ENCODE assay signal across 15 cellular contexts in genomic region chr20:58099956-58100730, GRCh38.
DNase-seq lines count a peak whose midpoint lies in the region; TF ChIP-seq lines count a peak whose summit lies in the region.
"Had no signal": no experiment of that assay in that cellular context is flagged by ENCODE, and none has a peak within 500 bp of the region (broad histone marks: within the 10 kb centered on the region; RNA-seq: fewer than 3 reads in every experiment).

No MANE protein-coding gene starts in this region.

- no peaks in the 10 kb centered on the region for H3K9me3 Mint-ChIP-seq in osteocyte (ENCODE audit: unreplicated experiment)
- H3K9me3 Mint-ChIP-seq: CD4-positive, CD25-positive, alpha-beta regulatory T cell; H9 had no signal

- no peaks in the 10 kb centered on the region for H3K9me3 ChIP-seq in esophagus muscularis mucosa

- H3K27ac Mint-ChIP-seq in osteocyte (ENCODE audit: unreplicated experiment) = no peak overlapping the region
- H3K27ac Mint-ChIP-seq: CD4-positive, CD25-positive, alpha-beta regulatory T cell; H9 had no signal

- peaks cover 5% of the 10 kb centered on the region for H3K4me1 Mint-ChIP-seq in osteocyte (ENCODE audit: unreplicated experiment)
- H3K4me1 Mint-ChIP-seq: CD4-positive, CD25-positive, alpha-beta regulatory T cell had no signal

- H3K36me3 Mint-ChIP-seq in osteocyte (ENCODE audit: unreplicated experiment) = no peaks in the 10 kb centered on the region
- H3K36me3 Mint-ChIP-seq: CD4-positive, CD25-positive, alpha-beta regulatory T cell had no signal

- DNase-seq in activated CD8-positive, alpha-beta memory T cell treated with anti-CD3 and anti-CD28 coated beads for 24 hours = peak; percentile 38
- DNase-seq in activated CD8-positive, alpha-beta memory T cell treated with anti-CD3 and anti-CD28 coated beads, Interleukin-2, amount 50 U/mL, for 4 hours = no peak
- DNase-seq in esophagus muscularis mucosa (ENCODE audit: extremely low spot score) = peak; percentile 82
- DNase-seq in osteocyte (ENCODE audit: extremely low spot score, unreplicated experiment) = peak; percentile 68
- DNase-seq in NCI-H526 (lab: John Stamatoyannopoulos, UW) = no peak
- DNase-seq in NCI-H1930 (lab: John Stamatoyannopoulos, UW) = no peak
- no peak for DNase-seq in posterior cingulate gyrus
- DNase-seq: AML-193; CD4-positive, CD25-positive, alpha-beta regulatory T cell; DMS53; GF-D8; GOT3; H9 had no signal

- no peak for TF ChIP-seq POLR2A in esophagus muscularis mucosa (IDR thresholded peaks at IDR 0.05; ENCODE audit: low read depth)

- H3K36me3 ChIP-seq in esophagus muscularis mucosa = no peaks in the 10 kb centered on the region
- H3K36me3 ChIP-seq: BLaER1 treated with 17β-estradiol and CSF1 and Interleukin-3, amounts not matched to agents 10 nM and 100 nM had no signal

- TF ChIP-seq CTCF in esophagus muscularis mucosa (IDR thresholded peaks at IDR 0.05) (no peak), osteocyte (IDR thresholded peaks at IDR 0.05) (no peak)

- H3K27me3 ChIP-seq in esophagus muscularis mucosa = no peaks in the 10 kb centered on the region
- H3K27me3 ChIP-seq: BLaER1 treated with 17β-estradiol and CSF1 and Interleukin-3, amounts not matched to agents 10 nM and 100 nM had no signal

- H3K27me3 Mint-ChIP-seq in osteocyte (ENCODE audit: unreplicated experiment) = peaks cover 30% of the 10 kb centered on the region

- WGBS in esophagus muscularis mucosa = 85% methylated on average over 8 of the region's 9 CpGs

- no peak overlapping the region for H3K4me3 ChIP-seq in esophagus muscularis mucosa
- H3K4me3 ChIP-seq: BLaER1 treated with 17β-estradiol and CSF1 and Interleukin-3, amounts not matched to agents 10 nM and 100 nM had no signal

- intact Hi-C loops in esophagus muscularis mucosa (cut with DNase I) (no loop called here), posterior cingulate gyrus (cut with DNase I) (no loop called here)

- no peak overlapping the region for H3K4me3 Mint-ChIP-seq in osteocyte (ENCODE audit: unreplicated experiment)
- H3K4me3 Mint-ChIP-seq: CD4-positive, CD25-positive, alpha-beta regulatory T cell; H9 had no signal

- peaks cover 0 to 11% (median 9%) of the 10 kb centered on the region in 4 donors for H3K4me1 ChIP-seq in esophagus muscularis mucosa
- H3K4me1 ChIP-seq: BLaER1 treated with 17β-estradiol and CSF1 and Interleukin-3, amounts not matched to agents 10 nM and 100 nM had no signal

- TF ChIP-seq EP300 in esophagus muscularis mucosa (IDR thresholded peaks at IDR 0.05) = no peak

- H3K27ac ChIP-seq in esophagus muscularis mucosa (replicated peaks in 1 of 4) = no peak overlapping the region
- H3K27ac ChIP-seq: 22Rv1; BLaER1 treated with 17β-estradiol and CSF1 and Interleukin-3, amounts not matched to agents 10 nM and 100 nM had no signal

Comparison
In these comparisons a context has a peak if more than half of its experiments do, and no peak if none do; other contexts are left out.
1. DNase-seq: peak in activated CD8-positive, alpha-beta memory T cell treated with anti-CD3 and anti-CD28 coated beads for 24 hours (single experiment), esophagus muscularis mucosa (single experiment) and osteocyte (single experiment); none in activated CD8-positive, alpha-beta memory T cell treated with anti-CD3 and anti-CD28 coated beads, Interleukin-2, amount 50 U/mL, for 4 hours (single experiment), NCI-H526 (0 of 2), NCI-H1930 (0 of 2) and posterior cingulate gyrus (0 of 10).